ENCODE assay signal across 19 cellular contexts in genomic region chr7:100855515-100855914, GRCh38. TPM values are rescaled to one million over a fixed set of nuclear protein-coding genes. Genes with fewer than 3 reads are reported as not detected.
A peak's percentile ranks its signal among the peaks of the same experiment; 100 is the strongest.
DNase-seq lines count a peak whose midpoint lies in the region; ATAC-seq and TF ChIP-seq lines count a peak whose summit lies in the region.
"Had no signal": no experiment of that assay in that cellular context is flagged by ENCODE, and none has a peak within 500 bp of the region (broad histone marks: within the 10 kb centered on the region; RNA-seq: fewer than 3 reads in every experiment).

No MANE protein-coding gene starts in this region.

- no peak overlapping the region for H2BK5ac ChIP-seq in mesenchymal stem cell (ENCODE audit: low read depth, low read length, poor library complexity, severe bottlenecking)

- ATAC-seq in T-helper 17 cell, result no peak
- ATAC-seq in HG03460 (IDR thresholded peaks at IDR 0.05; ENCODE audit: unreplicated experiment), result no peak
- ATAC-seq: SK-N-SH treated with all-trans-retinoic acid at 6 μM for 48 hours had no signal

- peaks cover 36% of the 10 kb centered on the region for H3K79me1 ChIP-seq in mesenchymal stem cell (replicated peaks; ENCODE audit: low read length, poor library complexity, severe bottlenecking)

- H3K14ac ChIP-seq in mesenchymal stem cell (ENCODE audit: low read length in 2 of 2), result no peak overlapping the region

- peaks cover 15 to 32% of the 10 kb centered on the region in 2 experiments for H3K36me3 ChIP-seq in mesenchymal stem cell (ENCODE audit: control insufficient read depth in 1 of 2, insufficient read depth in 2 of 2, low read depth in 1 of 2, low read length in 2 of 2)
- H3K36me3 ChIP-seq: HAP-1 had no signal

- peaks cover 22% of the 10 kb centered on the region for H3K4me1 Mint-ChIP-seq in activated T-cell treated with anti-CD3 and anti-CD28 coated beads, Interleukin-2, amount 50 U/mL, for 24 hours (ENCODE audit: low read depth)
- H3K4me1 Mint-ChIP-seq in T-helper 17 cell, result peaks cover 39% of the 10 kb centered on the region
- peaks cover 4% of the 10 kb centered on the region for H3K4me1 Mint-ChIP-seq in type B pancreatic cell (ENCODE audit: unreplicated experiment)

- no peak overlapping the region for H3K4me2 ChIP-seq in mesenchymal stem cell (ENCODE audit: low read length, poor library complexity, severe bottlenecking)

- H2AFZ ChIP-seq in mesenchymal stem cell (ENCODE audit: low read depth, low read length), result no peak overlapping the region

- no peaks in the 10 kb centered on the region for H3K9me3 Mint-ChIP-seq in activated T-cell treated with anti-CD3 and anti-CD28 coated beads, Interleukin-2, amount 50 U/mL, for 24 hours
- H3K9me3 Mint-ChIP-seq in type B pancreatic cell, result no peaks in the 10 kb centered on the region
- H3K9me3 Mint-ChIP-seq: CD8-positive, alpha-beta memory T cell had no signal

- H3K27ac Mint-ChIP-seq in activated T-cell treated with anti-CD3 and anti-CD28 coated beads, Interleukin-2, amount 50 U/mL, for 24 hours, result peak overlapping the region; percentile 42
- H3K27ac Mint-ChIP-seq in T-helper 17 cell (no peak overlapping the region), type B pancreatic cell (no peak overlapping the region)

- no peak overlapping the region for H4K91ac ChIP-seq in mesenchymal stem cell (ENCODE audit: low read length)

- H3K18ac ChIP-seq in mesenchymal stem cell (ENCODE audit: low read depth in 1 of 2, low read length in 2 of 2), result no peak overlapping the region

- H2BK15ac ChIP-seq in mesenchymal stem cell (ENCODE audit: low read depth, poor library complexity, severe bottlenecking), result no peak overlapping the region

- no peak overlapping the region for H3K4me3 Mint-ChIP-seq in activated T-cell treated with anti-CD3 and anti-CD28 coated beads, Interleukin-2, amount 50 U/mL, for 24 hours
- H3K4me3 Mint-ChIP-seq in T-helper 17 cell (peak overlapping the region; percentile 12), type B pancreatic cell (peak overlapping the region; percentile 0)

- peaks cover 29% of the 10 kb centered on the region for H3K4me1 ChIP-seq in mesenchymal stem cell (ENCODE audit: control insufficient read depth, insufficient read depth, low read depth, low read length)

- H3K27ac ChIP-seq in mesenchymal stem cell (ENCODE audit: low read length, poor library complexity, severe bottlenecking), result no peak overlapping the region

- no peak overlapping the region for H3K4me3 ChIP-seq in mesenchymal stem cell (ENCODE audit: insufficient read depth in 1 of 2, low read depth in 1 of 2, low read length in 2 of 2)
- H3K4me3 ChIP-seq: HAP-1 had no signal

- no peaks in the 10 kb centered on the region for H3K27me3 ChIP-seq in mesenchymal stem cell (ENCODE audit: control insufficient read depth in 1 of 2, insufficient read depth in 1 of 2, low read length in 2 of 2)

- H3K9ac ChIP-seq in mesenchymal stem cell (ENCODE audit: low read length), result no peak overlapping the region

- no peak overlapping the region for H2BK12ac ChIP-seq in mesenchymal stem cell (ENCODE audit: low read length in 2 of 2)

- H4K8ac ChIP-seq in mesenchymal stem cell (ENCODE audit: low read length), result no peak overlapping the region

- no peak overlapping the region for H3K23ac ChIP-seq in mesenchymal stem cell (ENCODE audit: low read length in 2 of 2)

- peak overlapping the region; percentile 1 for H2AK5ac ChIP-seq in mesenchymal stem cell (ENCODE audit: low read length, severe bottlenecking)

- H3K9me3 ChIP-seq in T-helper 17 cell (ENCODE audit: control insufficient read depth, low read length, poor library complexity, severe bottlenecking) (no peaks in the 10 kb centered on the region), mesenchymal stem cell (ENCODE audit: control insufficient read depth, low read length) (no peaks in the 10 kb centered on the region)
- H3K9me3 ChIP-seq: HAP-1 had no signal

- 94% methylated on average over 10 of the region's 10 CpGs for WGBS in mesenchymal stem cell

- H2BK120ac ChIP-seq in mesenchymal stem cell (ENCODE audit: low read depth, low read length), result no peak overlapping the region

- no peaks in the 10 kb centered on the region for H3K27me3 Mint-ChIP-seq in activated T-cell treated with anti-CD3 and anti-CD28 coated beads, Interleukin-2, amount 50 U/mL, for 24 hours
- H3K27me3 Mint-ChIP-seq in T-helper 17 cell (no peaks in the 10 kb centered on the region), type B pancreatic cell (no peaks in the 10 kb centered on the region)
- H3K27me3 Mint-ChIP-seq: CD8-positive, alpha-beta memory T cell had no signal

- no peak for DNase-seq in activated T-cell treated with anti-CD3 and anti-CD28 coated beads, Interleukin-2, amount 50 U/mL, for 24 hours
- DNase-seq in activated T-cell treated with anti-CD3 and anti-CD28 coated beads for 4 hours, result no peak
- no peak for DNase-seq in T-helper 17 cell
- DNase-seq in mesenchymal stem cell, result no peak
- DNase-seq in type B pancreatic cell (ENCODE audit: extremely low spot score, unreplicated experiment), result no peak
- DNase-seq in SK-N-DZ (ENCODE audit: low spot score), result no peak
- no peak for DNase-seq in NCI-H748 (lab: John Stamatoyannopoulos, UW; ENCODE audit: unreplicated experiment)
- DNase-seq: 8988T; CD8-positive, alpha-beta memory T cell; MM.1S; NCI-H1105 treated with DMSO at 0.1 percent for 48 hours; NCI-H1694; NCI-H2081 treated with DMSO at 0.1 percent for 48 hours; NCI-H748 treated with DMSO at 0.1 percent for 48 hours; OCI-M1; SHP77 treated with DMSO at 0.1 percent for 48 hours had no signal

- peaks cover 47% of the 10 kb centered on the region for H3K36me3 Mint-ChIP-seq in activated T-cell treated with anti-CD3 and anti-CD28 coated beads, Interleukin-2, amount 50 U/mL, for 24 hours (ENCODE audit: low read depth)
- H3K36me3 Mint-ChIP-seq in T-helper 17 cell (ENCODE audit: low read depth) (no peaks in the 10 kb centered on the region), type B pancreatic cell (no peaks in the 10 kb centered on the region)

- no peak overlapping the region for H3K4ac ChIP-seq in mesenchymal stem cell (ENCODE audit: low read depth in 1 of 2, low read length in 2 of 2)

- TF ChIP-seq CTCF in type B pancreatic cell (conservative IDR thresholded peaks at IDR 0.05), result no peak

RNA-seq across cellular contexts. Expression of gene SLC12A9, which starts 3.0 kb away (rescaled TPM):
- 10 to 100 TPM; 43.9 to 50.9 TPM for total RNA-seq in T-helper 17 cell
- polyA plus RNA-seq in mesenchymal stem cell (2013, experiment 1 of 2), result 17.9 TPM
- 18.1 TPM for polyA plus RNA-seq in mesenchymal stem cell (2013, experiment 2 of 2)
- total RNA-seq in type B pancreatic cell (ENCODE audit: low replicate concordance), result 31.4 and 37.1 TPM in 2 replicates
- polyA plus RNA-seq in SK-N-DZ (2014; cell fraction: cytosol; rRNA removed), result 12.9 and 13.8 TPM in 2 replicates
- polyA plus RNA-seq in SK-N-DZ (2014; cell fraction: nucleus; rRNA removed), result 24.2 and 33.9 TPM in 2 replicates

RNA-seq across cellular contexts. Expression of gene TRIP6, which starts 11.7 kb away (rescaled TPM):
- total RNA-seq in T-helper 17 cell (1 to 10 TPM; 8.5 to 9.8 TPM), type B pancreatic cell (ENCODE audit: low replicate concordance) (78.9 and 84.7 TPM in 2 replicates)
- polyA plus RNA-seq in mesenchymal stem cell (2013, experiment 1 of 2), result 61.5 TPM
- 61.7 TPM for polyA plus RNA-seq in mesenchymal stem cell (2013, experiment 2 of 2)
- 0.49 and 2.7 TPM in 2 replicates for polyA plus RNA-seq in SK-N-DZ (2014; cell fraction: cytosol; rRNA removed)
- polyA plus RNA-seq in SK-N-DZ (2014; cell fraction: nucleus; rRNA removed), result 2.1 and 11.7 TPM in 2 replicates

RNA-seq across cellular contexts. Expression of gene SRRT, which starts 19.4 kb away (rescaled TPM):
- total RNA-seq in T-helper 17 cell (100 to 1,000 TPM; 246 to 255 TPM), type B pancreatic cell (ENCODE audit: low replicate concordance) (168 and 239 TPM in 2 replicates)
- 66.1 TPM for polyA plus RNA-seq in mesenchymal stem cell (2013, experiment 1 of 2)
- 61.3 TPM for polyA plus RNA-seq in mesenchymal stem cell (2013, experiment 2 of 2)
- polyA plus RNA-seq in SK-N-DZ (2014; cell fraction: cytosol; rRNA removed), result 90.7 and 111 TPM in 2 replicates
- polyA plus RNA-seq in SK-N-DZ (2014; cell fraction: nucleus; rRNA removed), result 447 and 506 TPM in 2 replicates

RNA-seq across cellular contexts. Expression of gene EPHB4, which starts 28.2 kb away (rescaled TPM):
- total RNA-seq in T-helper 17 cell (1 to 10 TPM; 4.7 to 6.6 TPM), type B pancreatic cell (ENCODE audit: low replicate concordance) (69.3 and 78.4 TPM in 2 replicates)
- polyA plus RNA-seq in mesenchymal stem cell (2013, experiment 1 of 2), result 34.3 TPM
- 34.3 TPM for polyA plus RNA-seq in mesenchymal stem cell (2013, experiment 2 of 2)
- 1.9 and 3.4 TPM in 2 replicates for polyA plus RNA-seq in SK-N-DZ (2014; cell fraction: cytosol; rRNA removed)
- 1.2 and 1.4 TPM in 2 replicates for polyA plus RNA-seq in SK-N-DZ (2014; cell fraction: nucleus; rRNA removed)
- polyA plus RNA-seq: CD8-positive, alpha-beta memory T cell had no signal

RNA-seq across cellular contexts. Expression of gene UFSP1, which starts 34.0 kb away (rescaled TPM):
- total RNA-seq in T-helper 17 cell, result 1 to 10 TPM; 1.6 to 2.2 TPM
- polyA plus RNA-seq in mesenchymal stem cell (2013, experiment 1 of 2), result 1.4 TPM
- polyA plus RNA-seq in mesenchymal stem cell (2013, experiment 2 of 2), result 1.4 TPM
- total RNA-seq in type B pancreatic cell (ENCODE audit: low replicate concordance), result 4.4 and 6.3 TPM in 2 replicates
- polyA plus RNA-seq in SK-N-DZ (2014; cell fraction: cytosol; rRNA removed), result 1.4 and 2.5 TPM in 2 replicates
- 1.7 and 3.6 TPM in 2 replicates for polyA plus RNA-seq in SK-N-DZ (2014; cell fraction: nucleus; rRNA removed)
